26 cellular contexts compared by ENCODE assay signal in the genomic region with DNA sequence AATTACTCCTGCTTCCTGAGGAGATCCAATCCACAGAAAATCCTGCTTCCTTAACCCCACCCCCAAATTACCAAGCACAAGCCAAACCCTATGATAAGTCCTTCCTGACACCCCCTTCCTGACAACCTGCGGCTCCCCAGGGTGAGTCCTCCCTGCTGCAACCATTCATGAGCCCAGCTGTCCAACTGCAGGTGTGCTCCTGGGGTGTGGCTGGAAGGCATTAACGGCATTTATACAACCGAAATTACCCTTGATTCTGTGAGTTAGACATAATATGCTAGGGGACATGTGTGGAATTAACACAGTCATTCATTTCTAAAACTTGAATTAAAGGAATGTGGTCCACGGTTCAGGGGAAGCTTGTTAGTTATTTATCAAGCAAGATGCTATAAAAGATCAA.
"Had no signal": no experiment of that assay in that cellular context is flagged by ENCODE, and none has a peak within 500 bp of the region (broad histone marks: within the 10 kb centered on the region; RNA-seq: fewer than 3 reads in every experiment).

No MANE protein-coding gene starts in this region.

- H3K27me3 ChIP-seq: adrenal gland, body of pancreas, suprapubic skin, tibial artery had no signal

- H3K79me2 ChIP-seq: parathyroid adenoma had no signal

- H2AFZ ChIP-seq: parathyroid adenoma had no signal

- H3K9me3 ChIP-seq: adrenal gland, psoas muscle, suprapubic skin, tibial artery had no signal

- H3K4me3 ChIP-seq: adrenal gland, body of pancreas, psoas muscle, suprapubic skin, tibial artery had no signal

- H3K36me3 ChIP-seq: adrenal gland, suprapubic skin, tibial artery had no signal

- FAIRE-seq: colon, keratinocyte had no signal

- H3K4me1 ChIP-seq: adrenal gland, body of pancreas, parathyroid adenoma, psoas muscle, suprapubic skin, tibial artery had no signal

- H3K27ac ChIP-seq: adrenal gland, body of pancreas, parathyroid adenoma, psoas muscle, suprapubic skin, tibial artery had no signal

- ATAC-seq: activated CD8-positive, alpha-beta memory T cell treated with anti-CD3 and anti-CD28 coated beads, Interleukin-2, amount 10 ng/mL, durations not matched to agents 7 days and 5 days; activated CD8-positive, alpha-beta T cell treated with anti-CD3 and anti-CD28 coated beads for 36 hours; activated T-cell treated with anti-CD3 and anti-CD28 coated beads, Interleukin-2, amount 50 U/mL, for 72 hours; body of pancreas; left cardiac atrium; left ventricle myocardium superior; psoas muscle; stimulated activated naive B cell treated with anti-CD40 and anti-IgM and Interleukin-4, amounts not matched to agents 10 μg/mL and 1 μg/mL and 100 μg/mL, for 72 hours had no signal

- DNase-seq: activated CD4-positive, alpha-beta T cell treated with anti-CD3 and anti-CD28 coated beads, Interleukin-2, amount 50 U/mL, for 1 hour; activated CD4-positive, CD25-positive, alpha-beta regulatory T cell treated with anti-CD3 and anti-CD28 coated beads, Interleukin-2, amount 50 U/mL, for 72 hours; activated CD8-positive, alpha-beta memory T cell treated with anti-CD3 and anti-CD28 coated beads, Interleukin-2, amount 10 ng/mL, durations not matched to agents 7 days and 5 days; activated CD8-positive, alpha-beta T cell treated with anti-CD3 and anti-CD28 coated beads for 36 hours; activated naive CD4-positive, alpha-beta T cell treated with Interleukin-2 at 50 U/mL for 16 hours; activated T-cell treated with anti-CD3 and anti-CD28 coated beads for 4 hours; activated T-cell treated with anti-CD3 and anti-CD28 coated beads, Interleukin-2, amount 50 U/mL, for 72 hours; adrenal gland; aorta; body of pancreas; dermis blood vessel endothelial cell; effector CD8-positive, alpha-beta T cell; hippocampal formation; left cardiac atrium; left ventricle myocardium superior; naive B cell; psoas muscle; stimulated activated CD4-positive, alpha-beta T cell treated with anti-CD3 and anti-CD28 coated beads, Interleukin-15, amount 100 ng/mL, for 24 hours; stimulated activated CD4-positive, alpha-beta T cell treated with anti-CD3 and anti-CD28 coated beads, Interleukin-2, amount 100 ng/mL, for 24 hours; stimulated activated naive B cell treated with anti-CD40 and anti-IgM and Interleukin-4, amounts not matched to agents 10 μg/mL and 1 μg/mL and 100 μg/mL, for 72 hours; T-helper 2 cell; tibial artery had no signal
